ENCODE assay signal across 18 cellular contexts in genomic region chr20:42338274-42339172, GRCh38.
DNase-seq lines count a peak whose midpoint lies in the region; ATAC-seq, FAIRE-seq and TF ChIP-seq lines count a peak whose summit lies in the region.
"Had no signal": no experiment of that assay in that cellular context is flagged by ENCODE, and none has a peak within 500 bp of the region (broad histone marks: within the 10 kb centered on the region; RNA-seq: fewer than 3 reads in every experiment).

No MANE protein-coding gene starts in this region.

- H3K36me3 ChIP-seq in HepG2 (replicated peaks in 1 of 2; ENCODE audit: control insufficient read depth in 1 of 2, insufficient read depth in 2 of 2, low read length in 2 of 2), result no peaks in the 10 kb centered on the region

- no peak overlapping the region for H3K4me2 ChIP-seq in HepG2 (ENCODE audit: low read depth, low read length)
- H3K4me2 ChIP-seq: A549 had no signal

- H3K27ac ChIP-seq in HepG2 (ENCODE audit: extremely low read length, insufficient read depth, low read length), result no peak overlapping the region
- H3K27ac ChIP-seq: A549 had no signal

- TF ChIP-seq CTCF in HepG2 (CRISPR knock-in tag; IDR thresholded peaks at IDR 0.05), result no peak

- no peaks in the 10 kb centered on the region for H4K20me1 ChIP-seq in HepG2 (ENCODE audit: insufficient read depth, low read length)

- WGBS in HepG2 (ENCODE audit: low lambda C conversion rate), result 28% methylated on average over 5 of the region's 5 CpGs

- peak; percentile 84 for ATAC-seq in Right ventricle myocardium superior (ENCODE audit: poor library complexity)
- no peak for ATAC-seq in HepG2
- ATAC-seq: A549 had no signal

- H3K9me3 ChIP-seq in HepG2 (ENCODE audit: low read length), result peaks cover 30% of the 10 kb centered on the region; the same call in 1 of the 2 replicates
- H3K9me3 ChIP-seq: A549 had no signal

- DNase-seq in Right ventricle myocardium superior (peak; percentile 63), cardiac septum (ENCODE audit: low spot score) (no peak), HepG2 (ENCODE audit: low spot score) (no peak), superior temporal gyrus (ENCODE audit: extremely low spot score) (peak; percentile 52), HTR-8/SVneo (ENCODE audit: insufficient read length, low spot score) (no peak), hepatic stellate cell (ENCODE audit: low spot score) (no peak), NCI-H1092 (lab: John Stamatoyannopoulos, UW) (no peak)
- DNase-seq: Calu3; CD4-positive, CD25-positive, alpha-beta regulatory T cell; HCEC 1CT; MV-4-11; NCI-H1436; NCI-H2029 treated with DMSO at 0.1 percent for 48 hours; NCI-H524 treated with DMSO at 0.1 percent for 48 hours; OCI-M1; RPMI8226 had no signal

- no peak for TF ChIP-seq EP300 in HepG2 (IDR thresholded peaks at IDR 0.05; ENCODE audit: low read depth in 2 of 2, low read length in 2 of 2)
- TF ChIP-seq EP300 in HepG2 (CRISPR knock-in tag; IDR thresholded peaks at IDR 0.05; ENCODE audit: borderline replicate concordance), result no peak

- H3K9ac ChIP-seq in HepG2 (ENCODE audit: insufficient read depth, low read depth, low read length), result no peak overlapping the region

- H3K4me3 ChIP-seq in HepG2 (replicated peaks in 1 of 3; ENCODE audit: insufficient read depth in 1 of 3, low read depth in 2 of 3, low read length in 3 of 3), result no peak overlapping the region
- H3K4me3 ChIP-seq: A549 had no signal

- intact Hi-C loops in Right ventricle myocardium superior (cut with DNase I) (no loop called here), cardiac septum (cut with DNase I) (no loop called here), HepG2 (cut with micrococcal nuclease; ENCODE audit: unreplicated experiment) (no loop called here)

- CTCF ChIA-PET in HepG2 (lab: Yijun Ruan, JAX; ENCODE audit: low intra/inter-chr PET ratio, low total read pairs), result no interaction called here

- POLR2A ChIA-PET in HepG2 (lab: Yijun Ruan, JAX), result no interaction called here

- no TSS peak for BruUV-seq in HepG2 (replicated peaks; lab: Mats Ljungman, UMichigan)

- TF ChIP-seq RAD21 in HepG2 (CRISPR knock-in tag; IDR thresholded peaks at IDR 0.05), result no peak

- H3K79me2 ChIP-seq in HepG2 (ENCODE audit: insufficient read depth, low read length), result no peaks in the 10 kb centered on the region

- in situ Hi-C loops in HepG2 (cut with HindIII; ENCODE audit: extremely low pct_ligation_motif_present, low pct_unique_long_range_greater_than_20kb), result no loop called here

- H3K27me3 ChIP-seq in HepG2 (ENCODE audit: control insufficient read depth in 1 of 2, insufficient read depth in 2 of 2, low read length in 2 of 2), result no peaks in the 10 kb centered on the region

- FAIRE-seq in HepG2 (lab: Jason Lieb, UNC), result no peak
- no peak for FAIRE-seq in HTR-8/SVneo (lab: Jason Lieb, UNC)
- FAIRE-seq: A549, GM12891 had no signal

- TF ChIP-seq POLR2A in HepG2 (IDR thresholded peaks at IDR 0.05; ENCODE audit: insufficient read depth in 1 of 2, low read depth in 2 of 2, low read length in 2 of 2), result no peak

- H2AFZ ChIP-seq in HepG2 (ENCODE audit: low read length), result no peak overlapping the region

- no peaks in the 10 kb centered on the region for H3K4me1 ChIP-seq in HepG2 (ENCODE audit: insufficient read depth, low read length)
- H3K4me1 ChIP-seq: A549 had no signal

TF ChIP-seq in HepG2, 621 proteins besides CTCF, POLR2A, EP300 and RAD21:
- TF ChIP-seq MAFK (conservative IDR thresholded peaks at IDR 0.05 in 1 of 2, IDR thresholded peaks at IDR 0.05 in 1 of 2; ENCODE audit: low read length in 2 of 2) (peak; percentile 20 to 64; a peak in 2 of 4 replicates), MYNN (CRISPR knock-in tag; IDR thresholded peaks at IDR 0.05; ENCODE audit: low read depth) (no peak)

Comparison
In these comparisons a context has a peak if more than half of its experiments do, and no peak if none do; other contexts are left out.
1. DNase-seq: peak in Right ventricle myocardium superior (single experiment) and superior temporal gyrus (single experiment); none in cardiac septum (single experiment), HepG2 (single experiment), HTR-8/SVneo (single experiment), hepatic stellate cell (single experiment) and NCI-H1092 (single experiment).